1 cellular context compared by ENCODE assay signal in genomic region chr12:62800707-62801400, GRCh38.
TF ChIP-seq lines count a peak whose summit lies in the region.

No MANE protein-coding gene starts in this region.

TF ChIP-seq in K562, 482 proteins besides CTCF, POLR2A, EP300 and RAD21 (continued from another document):
- TF ChIP-seq NR4A1 (CRISPR knock-in tag; IDR thresholded peaks at IDR 0.05): no peak
- no peak for TF ChIP-seq NR4A1 (tag; IDR thresholded peaks at IDR 0.05)
- TF ChIP-seq FOXP1 (CRISPR knock-in tag; IDR thresholded peaks at IDR 0.05): no peak
- TF ChIP-seq DIDO1 (tag; IDR thresholded peaks at IDR 0.05; ENCODE audit: low read depth): no peak
- TF ChIP-seq HIVEP1 (CRISPR knock-in tag; IDR thresholded peaks at IDR 0.05): no peak
